ENCODE assay signal across 19 cellular contexts in genomic region chr22:39612811-39613548, GRCh38. TPM values are rescaled to one million over a fixed set of nuclear protein-coding genes. Genes with fewer than 3 reads are reported as not detected.
A peak's percentile ranks its signal among the peaks of the same experiment; 100 is the strongest.
DNase-seq lines count a peak whose midpoint lies in the region; ATAC-seq and TF ChIP-seq lines count a peak whose summit lies in the region.
"Had no signal": no experiment of that assay in that cellular context is flagged by ENCODE, and none has a peak within 500 bp of the region (broad histone marks: within the 10 kb centered on the region; RNA-seq: fewer than 3 reads in every experiment).

No MANE protein-coding gene starts in this region.

- H3K36me3 ChIP-seq in prostate gland: no peaks in the 10 kb centered on the region
- no peaks in the 10 kb centered on the region for H3K36me3 ChIP-seq in MG63
- H3K36me3 ChIP-seq: right lobe of liver, vagina had no signal

- no peak overlapping the region for H3K4me3 ChIP-seq in prostate gland
- no peak overlapping the region for H3K4me3 ChIP-seq in MG63
- H3K4me3 ChIP-seq: right lobe of liver, vagina had no signal

- TF ChIP-seq CTCF in natural killer cell (IDR thresholded peaks at IDR 0.05) (no peak), prostate gland (IDR thresholded peaks at IDR 0.05) (no peak)

- no peaks in the 10 kb centered on the region for H3K36me3 Mint-ChIP-seq in natural killer cell treated with Interleukin-12 subunit alpha and Interleukin-12 subunit beta and Interleukin-15 and Interleukin-18, amount 100 ng/mL, for 72 hours
- H3K36me3 Mint-ChIP-seq in natural killer cell: no peaks in the 10 kb centered on the region
- H3K36me3 Mint-ChIP-seq in activated CD4-positive, alpha-beta T cell treated with anti-CD3 and anti-CD28 coated beads, Interleukin-2, amount 10 ng/mL, durations not matched to agents 24 days and 14 days (ENCODE audit: low read depth): no peaks in the 10 kb centered on the region
- peaks cover 0 to 9% of the 10 kb centered on the region in 2 donors for H3K36me3 Mint-ChIP-seq in activated naive CD4-positive, alpha-beta T cell treated with anti-CD3 and anti-CD28 coated beads, Interleukin-2, amount 50 U/mL, for 72 hours
- H3K36me3 Mint-ChIP-seq in stimulated activated effector memory CD8-positive, alpha-beta T cell treated with anti-CD3 and anti-CD28 coated beads, Interleukin-12 subunit alpha, Interleukin-12 subunit beta, amount 100 ng/mL, for 72 hours: no peaks in the 10 kb centered on the region

- H3K4me1 ChIP-seq in prostate gland (replicated peaks): no peaks in the 10 kb centered on the region
- H3K4me1 ChIP-seq: right lobe of liver, vagina had no signal

- H3K27ac Mint-ChIP-seq in natural killer cell treated with Interleukin-12 subunit alpha and Interleukin-12 subunit beta and Interleukin-15 and Interleukin-18, amount 100 ng/mL, for 72 hours: peak overlapping the region; percentile 35 to 77
- H3K27ac Mint-ChIP-seq in natural killer cell: peak overlapping the region in 1 of 2 donors; percentile 64
- H3K27ac Mint-ChIP-seq in activated CD4-positive, alpha-beta T cell treated with anti-CD3 and anti-CD28 coated beads, Interleukin-2, amount 10 ng/mL, durations not matched to agents 24 days and 14 days: peak overlapping the region; percentile 59
- H3K27ac Mint-ChIP-seq in activated naive CD4-positive, alpha-beta T cell treated with anti-CD3 and anti-CD28 coated beads, Interleukin-2, amount 50 U/mL, for 72 hours: no peak overlapping the region
- H3K27ac Mint-ChIP-seq in stimulated activated effector memory CD8-positive, alpha-beta T cell treated with anti-CD3 and anti-CD28 coated beads, Interleukin-12 subunit alpha, Interleukin-12 subunit beta, amount 100 ng/mL, for 72 hours: peak overlapping the region; percentile 33
- H3K27ac Mint-ChIP-seq: endodermal cell had no signal

- no peak for ATAC-seq in natural killer cell treated with Interleukin-12 subunit alpha and Interleukin-12 subunit beta and Interleukin-15 and Interleukin-18, amount 100 ng/mL, for 72 hours
- ATAC-seq in natural killer cell: no peak
- peak; percentile 67 to 68 for ATAC-seq in activated naive CD4-positive, alpha-beta T cell treated with anti-CD3 and anti-CD28 coated beads, Interleukin-2, amount 50 U/mL, for 72 hours
- peak; percentile 46 for ATAC-seq in stimulated activated effector memory CD8-positive, alpha-beta T cell treated with anti-CD3 and anti-CD28 coated beads, Interleukin-12 subunit alpha, Interleukin-12 subunit beta, amount 100 ng/mL, for 72 hours
- ATAC-seq: right lobe of liver had no signal

- WGBS in prostate gland: 78% methylated on average over 7 of the region's 7 CpGs

- H3K9me3 ChIP-seq in prostate gland (no peaks in the 10 kb centered on the region), MG63 (peaks cover 2% of the 10 kb centered on the region; the same call in 1 of the 2 replicates)
- H3K9me3 ChIP-seq: right lobe of liver, vagina had no signal

- no peak for DNase-seq in natural killer cell treated with Interleukin-12 subunit alpha and Interleukin-12 subunit beta and Interleukin-15 and Interleukin-18, amount 100 ng/mL, for 72 hours (ENCODE audit: low spot score)
- no peak for DNase-seq in natural killer cell
- peak; percentile 64 for DNase-seq in activated CD4-positive, alpha-beta T cell treated with anti-CD3 and anti-CD28 coated beads, Interleukin-2, amount 10 ng/mL, durations not matched to agents 24 days and 14 days
- DNase-seq in activated naive CD4-positive, alpha-beta T cell treated with anti-CD3 and anti-CD28 coated beads, Interleukin-2, amount 50 U/mL, for 72 hours (ENCODE audit: low spot score in 2 of 2): no peak
- no peak for DNase-seq in stimulated activated effector memory CD8-positive, alpha-beta T cell treated with anti-CD3 and anti-CD28 coated beads, Interleukin-12 subunit alpha, Interleukin-12 subunit beta, amount 100 ng/mL, for 72 hours (ENCODE audit: low spot score in 2 of 2)
- DNase-seq in prostate gland (ENCODE audit: low spot score): no peak
- DNase-seq in NCI-H2227 (lab: John Stamatoyannopoulos, UW; ENCODE audit: unreplicated experiment): no peak
- DNase-seq in MG63: no peak
- DNase-seq: cerebellar nuclear complex, EL, endodermal cell, IMR-90, MV-4-11, NCI-H2081 treated with DMSO at 0.1 percent for 48 hours, NCI-H526 treated with DMSO at 0.1 percent for 48 hours, right lobe of liver, SIG-M5, T1000 had no signal

- peaks cover 7 to 13% of the 10 kb centered on the region in 2 donors for H3K4me1 Mint-ChIP-seq in natural killer cell treated with Interleukin-12 subunit alpha and Interleukin-12 subunit beta and Interleukin-15 and Interleukin-18, amount 100 ng/mL, for 72 hours (ENCODE audit: low read depth in 2 of 2)
- peaks cover 6 to 13% of the 10 kb centered on the region in 2 donors for H3K4me1 Mint-ChIP-seq in natural killer cell
- H3K4me1 Mint-ChIP-seq in activated CD4-positive, alpha-beta T cell treated with anti-CD3 and anti-CD28 coated beads, Interleukin-2, amount 10 ng/mL, durations not matched to agents 24 days and 14 days: peaks cover 15% of the 10 kb centered on the region
- peaks cover 21% of the 10 kb centered on the region for H3K4me1 Mint-ChIP-seq in stimulated activated effector memory CD8-positive, alpha-beta T cell treated with anti-CD3 and anti-CD28 coated beads, Interleukin-12 subunit alpha, Interleukin-12 subunit beta, amount 100 ng/mL, for 72 hours
- H3K4me1 Mint-ChIP-seq: endodermal cell had no signal

- H3K27me3 Mint-ChIP-seq in natural killer cell treated with Interleukin-12 subunit alpha and Interleukin-12 subunit beta and Interleukin-15 and Interleukin-18, amount 100 ng/mL, for 72 hours: peaks cover 18 to 25% of the 10 kb centered on the region in 2 donors
- H3K27me3 Mint-ChIP-seq in natural killer cell (ENCODE audit: low read depth in 2 of 2): peaks cover 16 to 24% of the 10 kb centered on the region in 2 donors
- peaks cover 27% of the 10 kb centered on the region for H3K27me3 Mint-ChIP-seq in activated CD4-positive, alpha-beta T cell treated with anti-CD3 and anti-CD28 coated beads, Interleukin-2, amount 10 ng/mL, durations not matched to agents 24 days and 14 days

- H3K4me3 Mint-ChIP-seq in natural killer cell treated with Interleukin-12 subunit alpha and Interleukin-12 subunit beta and Interleukin-15 and Interleukin-18, amount 100 ng/mL, for 72 hours: no peak overlapping the region
- no peak overlapping the region for H3K4me3 Mint-ChIP-seq in natural killer cell
- H3K4me3 Mint-ChIP-seq in activated CD4-positive, alpha-beta T cell treated with anti-CD3 and anti-CD28 coated beads, Interleukin-2, amount 10 ng/mL, durations not matched to agents 24 days and 14 days: peak overlapping the region; percentile 25
- no peak overlapping the region for H3K4me3 Mint-ChIP-seq in stimulated activated effector memory CD8-positive, alpha-beta T cell treated with anti-CD3 and anti-CD28 coated beads, Interleukin-12 subunit alpha, Interleukin-12 subunit beta, amount 100 ng/mL, for 72 hours
- H3K4me3 Mint-ChIP-seq: endodermal cell had no signal

- H3K27me3 ChIP-seq in prostate gland (replicated peaks; ENCODE audit: insufficient read depth) (peaks cover 2% of the 10 kb centered on the region), MG63 (no peaks in the 10 kb centered on the region)
- H3K27me3 ChIP-seq: right lobe of liver, vagina had no signal

- no peaks in the 10 kb centered on the region for H3K9me3 Mint-ChIP-seq in natural killer cell treated with Interleukin-12 subunit alpha and Interleukin-12 subunit beta and Interleukin-15 and Interleukin-18, amount 100 ng/mL, for 72 hours
- no peaks in the 10 kb centered on the region for H3K9me3 Mint-ChIP-seq in natural killer cell
- H3K9me3 Mint-ChIP-seq in activated CD4-positive, alpha-beta T cell treated with anti-CD3 and anti-CD28 coated beads, Interleukin-2, amount 10 ng/mL, durations not matched to agents 24 days and 14 days: no peaks in the 10 kb centered on the region
- peaks cover 3 to 15% of the 10 kb centered on the region in 2 donors for H3K9me3 Mint-ChIP-seq in activated naive CD4-positive, alpha-beta T cell treated with anti-CD3 and anti-CD28 coated beads, Interleukin-2, amount 50 U/mL, for 72 hours
- H3K9me3 Mint-ChIP-seq in stimulated activated effector memory CD8-positive, alpha-beta T cell treated with anti-CD3 and anti-CD28 coated beads, Interleukin-12 subunit alpha, Interleukin-12 subunit beta, amount 100 ng/mL, for 72 hours: peaks cover 2% of the 10 kb centered on the region

- TF ChIP-seq POLR2A in prostate gland (IDR thresholded peaks at IDR 0.05): no peak

- intact Hi-C loops in natural killer cell (cut with micrococcal nuclease) (no loop called here), prostate gland (cut with DNase I) (no loop called here)
- intact Hi-C loops in activated CD4-positive, alpha-beta T cell treated with anti-CD3 and anti-CD28 coated beads, Interleukin-2, amount 10 ng/mL, durations not matched to agents 24 days and 14 days (cut with micrococcal nuclease): no loop called here

- no peak overlapping the region for H3K27ac ChIP-seq in prostate gland
- H3K27ac ChIP-seq: right lobe of liver, vagina had no signal

RNA-seq across cellular contexts. Expression of gene CACNA1I, which starts 42.4 kb away (rescaled TPM):
- under 1 TPM in 1 of 2 donors, not detected in 1; 0.17 TPM for total RNA-seq in natural killer cell treated with Interleukin-12 subunit alpha and Interleukin-12 subunit beta and Interleukin-15 and Interleukin-18, amount 100 ng/mL, for 72 hours
- total RNA-seq in natural killer cell (under 1 TPM; 0.05 to 0.83 (median 0.72) TPM), prostate gland (under 1 TPM; 0.05 to 0.68 TPM)
- total RNA-seq in activated CD4-positive, alpha-beta T cell treated with anti-CD3 and anti-CD28 coated beads, Interleukin-2, amount 10 ng/mL, durations not matched to agents 24 days and 14 days: 0.05 and 0.07 TPM in 2 replicates
- total RNA-seq in activated naive CD4-positive, alpha-beta T cell treated with anti-CD3 and anti-CD28 coated beads, Interleukin-2, amount 50 U/mL, for 72 hours: 1 to 10 TPM in 1 of 2 donors, under 1 TPM in 1; 0.27 to 1.4 TPM
- total RNA-seq in MG63 (2014; rRNA removed; shearing (Covaris generic); ENCODE audit: low replicate concordance): not detected in 2 replicates

Comparison
In these comparisons a context has a peak if more than half of its experiments do, and no peak if none do; other contexts are left out.
1. ATAC-seq: peak in activated naive CD4-positive, alpha-beta T cell treated with anti-CD3 and anti-CD28 coated beads, Interleukin-2, amount 50 U/mL, for 72 hours (2 of 2) and stimulated activated effector memory CD8-positive, alpha-beta T cell treated with anti-CD3 and anti-CD28 coated beads, Interleukin-12 subunit alpha, Interleukin-12 subunit beta, amount 100 ng/mL, for 72 hours (single experiment); none in natural killer cell treated with Interleukin-12 subunit alpha and Interleukin-12 subunit beta and Interleukin-15 and Interleukin-18, amount 100 ng/mL, for 72 hours (0 of 2) and natural killer cell (0 of 3).
2. H3K27ac Mint-ChIP-seq: peak in natural killer cell treated with Interleukin-12 subunit alpha and Interleukin-12 subunit beta and Interleukin-15 and Interleukin-18, amount 100 ng/mL, for 72 hours (2 of 2), activated CD4-positive, alpha-beta T cell treated with anti-CD3 and anti-CD28 coated beads, Interleukin-2, amount 10 ng/mL, durations not matched to agents 24 days and 14 days (single experiment) and stimulated activated effector memory CD8-positive, alpha-beta T cell treated with anti-CD3 and anti-CD28 coated beads, Interleukin-12 subunit alpha, Interleukin-12 subunit beta, amount 100 ng/mL, for 72 hours (single experiment); none in activated naive CD4-positive, alpha-beta T cell treated with anti-CD3 and anti-CD28 coated beads, Interleukin-2, amount 50 U/mL, for 72 hours (0 of 2).